ENCODE assay signal across 1 cellular context in the genomic region with DNA sequence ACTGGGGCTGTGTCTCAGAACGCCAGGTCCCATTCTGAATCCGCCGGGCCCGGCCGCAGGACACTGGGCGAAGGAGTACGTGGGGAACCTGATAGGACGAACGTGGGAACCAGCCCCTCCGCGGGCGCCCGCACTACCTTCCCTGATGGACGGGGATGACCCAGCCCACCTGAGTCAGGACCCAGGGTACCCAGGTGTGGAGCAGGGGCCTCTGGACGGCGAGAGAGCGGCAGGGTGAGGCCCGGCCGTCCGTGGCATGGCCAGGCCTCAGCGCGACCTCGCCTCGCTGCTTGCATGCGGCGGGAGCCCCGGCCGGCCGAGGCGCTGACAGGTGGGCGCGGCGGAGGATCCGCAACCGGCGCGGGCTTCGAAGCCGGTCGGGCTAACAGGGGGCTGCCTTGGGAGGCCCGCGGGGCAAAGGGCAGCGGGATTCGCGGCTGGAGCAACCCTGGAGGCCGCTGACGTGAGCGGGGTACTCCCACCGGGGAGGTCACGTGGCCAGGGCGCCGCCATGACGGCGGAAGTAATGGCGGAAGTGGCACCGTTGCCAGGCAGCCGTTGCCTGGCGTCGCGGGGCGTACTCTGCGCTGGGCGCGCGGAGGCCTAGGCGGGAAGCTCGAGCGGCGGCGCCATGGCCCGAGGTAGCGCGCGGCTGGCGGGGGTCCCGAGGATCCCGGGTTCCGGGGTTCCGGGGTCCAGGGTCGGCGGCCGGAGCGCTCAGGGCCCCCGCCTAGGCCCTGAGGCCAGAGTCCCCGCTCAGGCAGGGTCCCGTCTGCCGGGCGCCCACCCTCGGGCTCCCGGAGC.
TF ChIP-seq lines count a peak whose summit lies in the region.

A gene (plus strand): TSS at position 580 of the 804 bp plus-strand sequence. CDS start 52 bp downstream, at position 632.

TF ChIP-seq in HepG2, 621 proteins besides CTCF, POLR2A, EP300 and RAD21 (continued from another document and continues in another):
- TF ChIP-seq, protein P1, sequence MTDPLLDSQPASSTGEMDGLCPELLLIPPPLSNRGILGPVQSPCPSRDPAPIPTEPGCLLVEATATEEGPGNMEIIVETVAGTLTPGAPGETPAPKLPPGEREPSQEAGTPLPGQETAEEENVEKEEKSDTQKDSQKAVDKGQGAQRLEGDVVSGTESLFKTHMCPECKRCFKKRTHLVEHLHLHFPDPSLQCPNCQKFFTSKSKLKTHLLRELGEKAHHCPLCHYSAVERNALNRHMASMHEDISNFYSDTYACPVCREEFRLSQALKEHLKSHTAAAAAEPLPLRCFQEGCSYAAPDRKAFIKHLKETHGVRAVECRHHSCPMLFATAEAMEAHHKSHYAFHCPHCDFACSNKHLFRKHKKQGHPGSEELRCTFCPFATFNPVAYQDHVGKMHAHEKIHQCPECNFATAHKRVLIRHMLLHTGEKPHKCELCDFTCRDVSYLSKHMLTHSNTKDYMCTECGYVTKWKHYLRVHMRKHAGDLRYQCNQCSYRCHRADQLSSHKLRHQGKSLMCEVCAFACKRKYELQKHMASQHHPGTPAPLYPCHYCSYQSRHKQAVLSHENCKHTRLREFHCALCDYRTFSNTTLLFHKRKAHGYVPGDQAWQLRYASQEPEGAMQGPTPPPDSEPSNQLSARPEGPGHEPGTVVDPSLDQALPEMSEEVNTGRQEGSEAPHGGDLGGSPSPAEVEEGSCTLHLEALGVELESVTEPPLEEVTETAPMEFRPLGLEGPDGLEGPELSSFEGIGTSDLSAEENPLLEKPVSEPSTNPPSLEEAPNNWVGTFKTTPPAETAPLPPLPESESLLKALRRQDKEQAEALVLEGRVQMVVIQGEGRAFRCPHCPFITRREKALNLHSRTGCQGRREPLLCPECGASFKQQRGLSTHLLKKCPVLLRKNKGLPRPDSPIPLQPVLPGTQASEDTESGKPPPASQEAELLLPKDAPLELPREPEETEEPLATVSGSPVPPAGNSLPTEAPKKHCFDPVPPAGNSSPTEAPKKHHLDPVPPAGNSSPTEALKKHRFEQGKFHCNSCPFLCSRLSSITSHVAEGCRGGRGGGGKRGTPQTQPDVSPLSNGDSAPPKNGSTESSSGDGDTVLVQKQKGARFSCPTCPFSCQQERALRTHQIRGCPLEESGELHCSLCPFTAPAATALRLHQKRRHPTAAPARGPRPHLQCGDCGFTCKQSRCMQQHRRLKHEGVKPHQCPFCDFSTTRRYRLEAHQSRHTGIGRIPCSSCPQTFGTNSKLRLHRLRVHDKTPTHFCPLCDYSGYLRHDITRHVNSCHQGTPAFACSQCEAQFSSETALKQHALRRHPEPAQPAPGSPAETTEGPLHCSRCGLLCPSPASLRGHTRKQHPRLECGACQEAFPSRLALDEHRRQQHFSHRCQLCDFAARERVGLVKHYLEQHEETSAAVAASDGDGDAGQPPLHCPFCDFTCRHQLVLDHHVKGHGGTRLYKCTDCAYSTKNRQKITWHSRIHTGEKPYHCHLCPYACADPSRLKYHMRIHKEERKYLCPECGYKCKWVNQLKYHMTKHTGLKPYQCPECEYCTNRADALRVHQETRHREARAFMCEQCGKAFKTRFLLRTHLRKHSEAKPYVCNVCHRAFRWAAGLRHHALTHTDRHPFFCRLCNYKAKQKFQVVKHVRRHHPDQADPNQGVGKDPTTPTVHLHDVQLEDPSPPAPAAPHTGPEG (CRISPR knock-in tag; IDR thresholded peaks at IDR 0.05), result 0 out of 2 replicates have a peak, but pooled peaks have one; percentile 49
- TF ChIP-seq, protein P2, sequence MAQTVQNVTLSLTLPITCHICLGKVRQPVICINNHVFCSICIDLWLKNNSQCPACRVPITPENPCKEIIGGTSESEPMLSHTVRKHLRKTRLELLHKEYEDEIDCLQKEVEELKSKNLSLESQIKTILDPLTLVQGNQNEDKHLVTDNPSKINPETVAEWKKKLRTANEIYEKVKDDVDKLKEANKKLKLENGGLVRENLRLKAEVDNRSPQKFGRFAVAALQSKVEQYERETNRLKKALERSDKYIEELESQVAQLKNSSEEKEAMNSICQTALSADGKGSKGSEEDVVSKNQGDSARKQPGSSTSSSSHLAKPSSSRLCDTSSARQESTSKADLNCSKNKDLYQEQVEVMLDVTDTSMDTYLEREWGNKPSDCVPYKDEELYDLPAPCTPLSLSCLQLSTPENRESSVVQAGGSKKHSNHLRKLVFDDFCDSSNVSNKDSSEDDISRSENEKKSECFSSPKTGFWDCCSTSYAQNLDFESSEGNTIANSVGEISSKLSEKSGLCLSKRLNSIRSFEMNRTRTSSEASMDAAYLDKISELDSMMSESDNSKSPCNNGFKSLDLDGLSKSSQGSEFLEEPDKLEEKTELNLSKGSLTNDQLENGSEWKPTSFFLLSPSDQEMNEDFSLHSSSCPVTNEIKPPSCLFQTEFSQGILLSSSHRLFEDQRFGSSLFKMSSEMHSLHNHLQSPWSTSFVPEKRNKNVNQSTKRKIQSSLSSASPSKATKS (CRISPR knock-in tag; IDR thresholded peaks at IDR 0.05), result no peak
- TF ChIP-seq ZNF484 (CRISPR knock-in tag; IDR thresholded peaks at IDR 0.05; ENCODE audit: borderline replicate concordance, low read depth) (no peak), RAD51 (IDR thresholded peaks at IDR 0.05; ENCODE audit: borderline replicate concordance) (peak; percentile 94), YEATS2 (CRISPR knock-in tag; IDR thresholded peaks at IDR 0.05; ENCODE audit: borderline replicate concordance) (peak; percentile 81), ZSCAN21 (CRISPR knock-in tag; IDR thresholded peaks at IDR 0.05; ENCODE audit: borderline replicate concordance) (peak; percentile 67; the same call in 1 of the 2 replicates), KDM6A (CRISPR knock-in tag; IDR thresholded peaks at IDR 0.05; ENCODE audit: low read depth) (no peak), ELF4 (CRISPR knock-in tag; IDR thresholded peaks at IDR 0.05; ENCODE audit: borderline replicate concordance) (peak; percentile 60; the same call in 1 of the 2 replicates), ZNF550 (CRISPR knock-in tag; IDR thresholded peaks at IDR 0.05; ENCODE audit: borderline replicate concordance) (peak; percentile 74; the same call in 1 of the 2 replicates), RBM22 (optimal IDR thresholded peaks at IDR 0.05; ENCODE audit: low read length) (peak; percentile 93), ZBTB3 (CRISPR knock-in tag; IDR thresholded peaks at IDR 0.05; ENCODE audit: borderline replicate concordance, low read depth) (0 out of 2 replicates have a peak, but pooled peaks have one; percentile 67), HCFC1 (IDR thresholded peaks at IDR 0.05; ENCODE audit: low read depth, low read length) (peak; percentile 56; the same call in 1 of the 2 replicates), ATF7-NPFF (CRISPR knock-in tag; IDR thresholded peaks at IDR 0.05; ENCODE audit: low read depth) (peak; percentile 97), ZBTB1 (CRISPR knock-in tag; IDR thresholded peaks at IDR 0.05; ENCODE audit: borderline replicate concordance) (no peak), ZNF350 (CRISPR knock-in tag; IDR thresholded peaks at IDR 0.05; ENCODE audit: borderline replicate concordance, low read depth) (no peak; the same call in 1 of the 2 replicates), MED8 (CRISPR knock-in tag; IDR thresholded peaks at IDR 0.05; ENCODE audit: insufficient replicate concordance) (peak; percentile 91), RBM39 (IDR thresholded peaks at IDR 0.05; ENCODE audit: low read depth, low read length, poor library complexity, severe bottlenecking) (peak; percentile 80), BRD4 (CRISPR knock-in tag; IDR thresholded peaks at IDR 0.05) (peak; percentile 83; the same call in 1 of the 2 replicates), ZNF205 (CRISPR knock-in tag; IDR thresholded peaks at IDR 0.05) (no peak), AGO2 (optimal IDR thresholded peaks at IDR 0.05; ENCODE audit: low read depth, low read length) (peak; percentile 99), FOSL2 (CRISPR knock-in tag; IDR thresholded peaks at IDR 0.05) (peak; percentile 41), PHF8 (CRISPR knock-in tag; IDR thresholded peaks at IDR 0.05) (peak; percentile 86), ZKSCAN5 (CRISPR knock-in tag; IDR thresholded peaks at IDR 0.05) (no peak), FOXA3 (CRISPR knock-in tag; IDR thresholded peaks at IDR 0.05) (peak; percentile 59), KDM1A (CRISPR knock-in tag; IDR thresholded peaks at IDR 0.05) (no peak), RFX5 (IDR thresholded peaks at IDR 0.05; ENCODE audit: low read depth, low read length) (peak; percentile 53; the same call in 1 of the 2 replicates), ZNF629 (CRISPR knock-in tag; conservative IDR thresholded peaks at IDR 0.05) (peak; percentile 44; the same call in 1 of the 2 replicates), ONECUT2 (CRISPR knock-in tag; IDR thresholded peaks at IDR 0.05) (no peak), ZNF333 (CRISPR knock-in tag; IDR thresholded peaks at IDR 0.05; ENCODE audit: borderline replicate concordance) (0 out of 2 replicates have a peak, but pooled peaks have one; percentile 66), HDAC6 (IDR thresholded peaks at IDR 0.05; ENCODE audit: low read depth, low read length) (no peak), FOXC1 (CRISPR knock-in tag; IDR thresholded peaks at IDR 0.05; ENCODE audit: borderline replicate concordance) (peak; percentile 98), RFXAP (CRISPR knock-in tag; IDR thresholded peaks at IDR 0.05; ENCODE audit: borderline replicate concordance) (peak; percentile 72; the same call in 1 of the 2 replicates), ZNF432 (CRISPR knock-in tag; IDR thresholded peaks at IDR 0.05; ENCODE audit: borderline replicate concordance) (no peak), SCMH1 (CRISPR knock-in tag; IDR thresholded peaks at IDR 0.05; ENCODE audit: borderline replicate concordance) (no peak), TCF7 (IDR thresholded peaks at IDR 0.05; ENCODE audit: low read depth) (no peak), MAZ (IDR thresholded peaks at IDR 0.05; ENCODE audit: borderline replicate concordance, low read depth, low read length) (peak; percentile 76), MAZ (CRISPR knock-in tag; IDR thresholded peaks at IDR 0.05; ENCODE audit: low read depth) (peak; percentile 94), GABPB1 (CRISPR knock-in tag; IDR thresholded peaks at IDR 0.05) (peak; percentile 94), CEBPG (CRISPR knock-in tag; IDR thresholded peaks at IDR 0.05) (peak; percentile 47), ZNF547 (CRISPR knock-in tag; IDR thresholded peaks at IDR 0.05) (peak; percentile 85), ZNF569 (CRISPR knock-in tag; IDR thresholded peaks at IDR 0.05; ENCODE audit: borderline replicate concordance) (peak; percentile 87; the same call in 1 of the 2 replicates), MATR3 (CRISPR knock-in tag; IDR thresholded peaks at IDR 0.05) (no peak)
- TF ChIP-seq, protein P3, sequence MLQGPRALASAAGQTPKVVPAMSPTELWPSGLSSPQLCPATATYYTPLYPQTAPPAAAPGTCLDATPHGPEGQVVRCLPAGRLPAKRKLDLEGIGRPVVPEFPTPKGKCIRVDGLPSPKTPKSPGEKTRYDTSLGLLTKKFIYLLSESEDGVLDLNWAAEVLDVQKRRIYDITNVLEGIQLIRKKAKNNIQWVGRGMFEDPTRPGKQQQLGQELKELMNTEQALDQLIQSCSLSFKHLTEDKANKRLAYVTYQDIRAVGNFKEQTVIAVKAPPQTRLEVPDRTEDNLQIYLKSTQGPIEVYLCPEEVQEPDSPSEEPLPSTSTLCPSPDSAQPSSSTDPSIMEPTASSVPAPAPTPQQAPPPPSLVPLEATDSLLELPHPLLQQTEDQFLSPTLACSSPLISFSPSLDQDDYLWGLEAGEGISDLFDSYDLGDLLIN (CRISPR knock-in tag; IDR thresholded peaks at IDR 0.05; ENCODE audit: borderline replicate concordance), result peak; percentile 19; the same call in 1 of the 2 replicates
- TF ChIP-seq, protein P4, sequence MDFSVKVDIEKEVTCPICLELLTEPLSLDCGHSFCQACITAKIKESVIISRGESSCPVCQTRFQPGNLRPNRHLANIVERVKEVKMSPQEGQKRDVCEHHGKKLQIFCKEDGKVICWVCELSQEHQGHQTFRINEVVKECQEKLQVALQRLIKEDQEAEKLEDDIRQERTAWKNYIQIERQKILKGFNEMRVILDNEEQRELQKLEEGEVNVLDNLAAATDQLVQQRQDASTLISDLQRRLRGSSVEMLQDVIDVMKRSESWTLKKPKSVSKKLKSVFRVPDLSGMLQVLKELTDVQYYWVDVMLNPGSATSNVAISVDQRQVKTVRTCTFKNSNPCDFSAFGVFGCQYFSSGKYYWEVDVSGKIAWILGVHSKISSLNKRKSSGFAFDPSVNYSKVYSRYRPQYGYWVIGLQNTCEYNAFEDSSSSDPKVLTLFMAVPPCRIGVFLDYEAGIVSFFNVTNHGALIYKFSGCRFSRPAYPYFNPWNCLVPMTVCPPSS (IDR thresholded peaks at IDR 0.05), result no peak
- TF ChIP-seq, protein P5, sequence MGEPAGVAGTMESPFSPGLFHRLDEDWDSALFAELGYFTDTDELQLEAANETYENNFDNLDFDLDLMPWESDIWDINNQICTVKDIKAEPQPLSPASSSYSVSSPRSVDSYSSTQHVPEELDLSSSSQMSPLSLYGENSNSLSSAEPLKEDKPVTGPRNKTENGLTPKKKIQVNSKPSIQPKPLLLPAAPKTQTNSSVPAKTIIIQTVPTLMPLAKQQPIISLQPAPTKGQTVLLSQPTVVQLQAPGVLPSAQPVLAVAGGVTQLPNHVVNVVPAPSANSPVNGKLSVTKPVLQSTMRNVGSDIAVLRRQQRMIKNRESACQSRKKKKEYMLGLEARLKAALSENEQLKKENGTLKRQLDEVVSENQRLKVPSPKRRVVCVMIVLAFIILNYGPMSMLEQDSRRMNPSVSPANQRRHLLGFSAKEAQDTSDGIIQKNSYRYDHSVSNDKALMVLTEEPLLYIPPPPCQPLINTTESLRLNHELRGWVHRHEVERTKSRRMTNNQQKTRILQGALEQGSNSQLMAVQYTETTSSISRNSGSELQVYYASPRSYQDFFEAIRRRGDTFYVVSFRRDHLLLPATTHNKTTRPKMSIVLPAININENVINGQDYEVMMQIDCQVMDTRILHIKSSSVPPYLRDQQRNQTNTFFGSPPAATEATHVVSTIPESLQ (CRISPR knock-in tag; conservative IDR thresholded peaks at IDR 0.05), result no peak
- TF ChIP-seq, protein P6, sequence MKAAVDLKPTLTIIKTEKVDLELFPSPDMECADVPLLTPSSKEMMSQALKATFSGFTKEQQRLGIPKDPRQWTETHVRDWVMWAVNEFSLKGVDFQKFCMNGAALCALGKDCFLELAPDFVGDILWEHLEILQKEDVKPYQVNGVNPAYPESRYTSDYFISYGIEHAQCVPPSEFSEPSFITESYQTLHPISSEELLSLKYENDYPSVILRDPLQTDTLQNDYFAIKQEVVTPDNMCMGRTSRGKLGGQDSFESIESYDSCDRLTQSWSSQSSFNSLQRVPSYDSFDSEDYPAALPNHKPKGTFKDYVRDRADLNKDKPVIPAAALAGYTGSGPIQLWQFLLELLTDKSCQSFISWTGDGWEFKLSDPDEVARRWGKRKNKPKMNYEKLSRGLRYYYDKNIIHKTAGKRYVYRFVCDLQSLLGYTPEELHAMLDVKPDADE (CRISPR knock-in tag; IDR thresholded peaks at IDR 0.05), result no peak
- TF ChIP-seq, protein P7, sequence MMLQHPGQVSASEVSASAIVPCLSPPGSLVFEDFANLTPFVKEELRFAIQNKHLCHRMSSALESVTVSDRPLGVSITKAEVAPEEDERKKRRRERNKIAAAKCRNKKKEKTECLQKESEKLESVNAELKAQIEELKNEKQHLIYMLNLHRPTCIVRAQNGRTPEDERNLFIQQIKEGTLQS (CRISPR knock-in tag; IDR thresholded peaks at IDR 0.05), result peak; percentile 69; the same call in 1 of the 2 replicates
- TF ChIP-seq, protein P8, sequence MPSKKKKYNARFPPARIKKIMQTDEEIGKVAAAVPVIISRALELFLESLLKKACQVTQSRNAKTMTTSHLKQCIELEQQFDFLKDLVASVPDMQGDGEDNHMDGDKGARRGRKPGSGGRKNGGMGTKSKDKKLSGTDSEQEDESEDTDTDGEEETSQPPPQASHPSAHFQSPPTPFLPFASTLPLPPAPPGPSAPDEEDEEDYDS (CRISPR knock-in tag; IDR thresholded peaks at IDR 0.05), result peak; percentile 75; the same call in 1 of the 2 replicates
- TF ChIP-seq, protein P9, sequence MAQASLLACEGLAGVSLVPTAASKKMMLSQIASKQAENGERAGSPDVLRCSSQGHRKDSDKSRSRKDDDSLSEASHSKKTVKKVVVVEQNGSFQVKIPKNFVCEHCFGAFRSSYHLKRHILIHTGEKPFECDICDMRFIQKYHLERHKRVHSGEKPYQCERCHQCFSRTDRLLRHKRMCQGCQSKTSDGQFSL (CRISPR knock-in tag; IDR thresholded peaks at IDR 0.05), result peak; percentile 27; the same call in 1 of the 2 replicates
